Comparison of ENCODE assay signal across 20 cellular contexts in genomic region chr7:103934508-103934907, GRCh38. TPM values are rescaled to one million over a fixed set of nuclear protein-coding genes. Genes with fewer than 3 reads are reported as not detected.
DNase-seq lines count a peak whose midpoint lies in the region; ATAC-seq, FAIRE-seq and TF ChIP-seq lines count a peak whose summit lies in the region.
"Had no signal": no experiment of that assay in that cellular context is flagged by ENCODE, and none has a peak within 500 bp of the region (broad histone marks: within the 10 kb centered on the region; RNA-seq: fewer than 3 reads in every experiment).

No MANE protein-coding gene starts in this region.

- H3K9ac ChIP-seq in HepG2 (ENCODE audit: insufficient read depth, low read depth, low read length), result no peak overlapping the region
- no peak overlapping the region for H3K9ac ChIP-seq in GM12878 (ENCODE audit: control insufficient read depth, insufficient read depth, low read length)

- WGBS in HepG2 (ENCODE audit: low lambda C conversion rate), result 0% methylated on average over 1 of the region's 1 CpG
- 18% methylated on average over 1 of the region's 1 CpG for WGBS in right lobe of liver (ENCODE audit: insufficient coverage, low coverage, low lambda C conversion rate, missing lambda C conversion rate)
- 20% methylated on average over 1 of the region's 1 CpG for WGBS in GM12878 (ENCODE audit: insufficient coverage, insufficient replicate concordance, low lambda C conversion rate, missing lambda C conversion rate)

- H3K4me3 ChIP-seq in HepG2 (replicated peaks in 1 of 3; ENCODE audit: insufficient read depth in 1 of 3, low read depth in 2 of 3, low read length in 3 of 3), result no peak overlapping the region
- no peak overlapping the region for H3K4me3 ChIP-seq in right lobe of liver
- H3K4me3 ChIP-seq in GM12878, result no peak overlapping the region

- TF ChIP-seq POLR2A in HepG2 (IDR thresholded peaks at IDR 0.05; ENCODE audit: insufficient read depth in 1 of 2, low read depth in 2 of 2, low read length in 2 of 2) (no peak), right lobe of liver (IDR thresholded peaks at IDR 0.05) (no peak), GM12878 (IDR thresholded peaks at IDR 0.05; ENCODE audit: low read depth, low read length) (no peak)

- BruUV-seq in HepG2 (replicated peaks; lab: Mats Ljungman, UMichigan) (no TSS peak), GM12878 (replicated peaks; lab: Mats Ljungman, UMichigan) (no TSS peak)

- H3K4me1 ChIP-seq in HepG2 (ENCODE audit: insufficient read depth, low read length), result 0 out of 2 replicates have a peak, but pooled peaks cover 6% of the 10 kb centered on the region
- H3K4me1 ChIP-seq in right lobe of liver, result peaks cover 0 to 4% (median 0%) of the 10 kb centered on the region in 4 donors
- H3K4me1 ChIP-seq in GM12878 (ENCODE audit: control insufficient read depth, insufficient read depth, low read length), result no peaks in the 10 kb centered on the region

- intact Hi-C loops in HepG2 (cut with micrococcal nuclease; ENCODE audit: unreplicated experiment), result no loop called here
- intact Hi-C loops in right lobe of liver (cut with DNase I), result no loop called here
- intact Hi-C loops in GM12878 (cut with micrococcal nuclease; ENCODE audit: unreplicated experiment), result no loop called here

- peaks cover 5% of the 10 kb centered on the region for H3K79me2 ChIP-seq in HepG2 (ENCODE audit: insufficient read depth, low read length)
- no peaks in the 10 kb centered on the region for H3K79me2 ChIP-seq in GM12878 (ENCODE audit: control insufficient read depth, insufficient read depth, low read length)

- POLR2A ChIA-PET in HepG2 (lab: Yijun Ruan, JAX) (no interaction called here), GM12878 (lab: Charles Lee) (no interaction called here)

- no peak for FAIRE-seq in HepG2 (lab: Jason Lieb, UNC)
- no peak for FAIRE-seq in GM12878 (lab: Jason Lieb, UNC)
- FAIRE-seq: H54 had no signal

- in situ Hi-C loops in HepG2 (cut with HindIII; ENCODE audit: extremely low pct_ligation_motif_present, low pct_unique_long_range_greater_than_20kb), result no loop called here
- in situ Hi-C loops in GM12878 (cut with MboI), result no loop called here

- TF ChIP-seq RAD21 in HepG2 (CRISPR knock-in tag; IDR thresholded peaks at IDR 0.05), result no peak
- TF ChIP-seq RAD21 in GM12878 (IDR thresholded peaks at IDR 0.05; ENCODE audit: insufficient read depth, low read depth, low read length), result no peak

- ATAC-seq in HepG2 (no peak), right lobe of liver (no peak), GM12878 (no peak), GM21737 (IDR thresholded peaks at IDR 0.05; ENCODE audit: unreplicated experiment) (no peak), HG03469 (IDR thresholded peaks at IDR 0.05; ENCODE audit: unreplicated experiment) (no peak)
- ATAC-seq: T-helper 17 cell had no signal

- H3K27me3 ChIP-seq in HepG2 (ENCODE audit: control insufficient read depth in 1 of 2, insufficient read depth in 2 of 2, low read length in 2 of 2) (no peaks in the 10 kb centered on the region), right lobe of liver (no peaks in the 10 kb centered on the region), GM12878 (replicated peaks in 1 of 2; ENCODE audit: control insufficient read depth in 2 of 2, insufficient read depth in 2 of 2, low read length in 1 of 2) (no peaks in the 10 kb centered on the region; a peak in 1 of 4 replicates)

- H4K20me1 ChIP-seq in HepG2 (ENCODE audit: insufficient read depth, low read length) (0 out of 2 replicates have a peak, but pooled peaks cover 5% of the 10 kb centered on the region), GM12878 (ENCODE audit: control insufficient read depth, insufficient read depth) (no peaks in the 10 kb centered on the region)

- TF ChIP-seq CTCF in HepG2 (CRISPR knock-in tag; IDR thresholded peaks at IDR 0.05), result no peak
- TF ChIP-seq CTCF in right lobe of liver (IDR thresholded peaks at IDR 0.05), result no peak
- no peak for TF ChIP-seq CTCF in GM12878 (IDR thresholded peaks at IDR 0.05 in 2 of 3, conservative IDR thresholded peaks at IDR 0.05 in 1 of 3; ENCODE audit: control insufficient read depth in 2 of 3, extremely low read depth in 1 of 3, insufficient read depth in 1 of 3, low read depth in 3 of 3, low read length in 3 of 3)

- H3K27ac ChIP-seq in HepG2 (ENCODE audit: extremely low read length, insufficient read depth, low read length) (no peak overlapping the region), right lobe of liver (no peak overlapping the region), GM12878 (ENCODE audit: control insufficient read depth, insufficient read depth) (no peak overlapping the region)
- H3K27ac ChIP-seq: RWPE1 had no signal

- SMC1A ChIA-PET in GM12878 (lab: Charles Lee; ENCODE audit: uncharacterized antibody, unreplicated experiment), result no interaction called here

- TF ChIP-seq EP300 in HepG2 (IDR thresholded peaks at IDR 0.05; ENCODE audit: low read depth in 2 of 2, low read length in 2 of 2) (no peak), HepG2 (CRISPR knock-in tag; IDR thresholded peaks at IDR 0.05; ENCODE audit: borderline replicate concordance) (no peak), GM12878 (IDR thresholded peaks at IDR 0.05; ENCODE audit: borderline replicate concordance in 1 of 2, control insufficient read depth in 1 of 2, low read depth in 2 of 2, low read length in 2 of 2) (no peak)

- RAD21 ChIA-PET in GM12878 (lab: Charles Lee; ENCODE audit: unreplicated experiment), result interaction anchor here (0.6 kb wide), 1 partner anchor 261 kb away, joined by 3 read pairs; no protein-coding TSS in a partner anchor

- no peaks in the 10 kb centered on the region for H3K9me3 ChIP-seq in HepG2 (ENCODE audit: low read length)
- H3K9me3 ChIP-seq in right lobe of liver, result no peaks in the 10 kb centered on the region
- no peaks in the 10 kb centered on the region for H3K9me3 ChIP-seq in GM12878 (replicated peaks; ENCODE audit: control insufficient read depth, insufficient read depth, low read length)

- H3K36me3 ChIP-seq in HepG2 (replicated peaks in 1 of 2; ENCODE audit: control insufficient read depth in 1 of 2, insufficient read depth in 2 of 2, low read length in 2 of 2), result no peaks in the 10 kb centered on the region
- H3K36me3 ChIP-seq in right lobe of liver, result no peaks in the 10 kb centered on the region
- no peaks in the 10 kb centered on the region for H3K36me3 ChIP-seq in GM12878 (ENCODE audit: control insufficient read depth in 2 of 2, insufficient read depth in 2 of 2, low read length in 1 of 2)

- CTCF ChIA-PET in HepG2 (lab: Yijun Ruan, JAX; ENCODE audit: low intra/inter-chr PET ratio, low total read pairs), result no interaction called here
- CTCF ChIA-PET in GM12878 (lab: Yijun Ruan, JAX), result no interaction called here

- DNase-seq in DMS53 (lab: John Stamatoyannopoulos, UW) (peak; percentile 56), DMS53 treated with DMSO at 0.1 percent for 48 hours (lab: John Stamatoyannopoulos, UW; ENCODE audit: unreplicated experiment) (no peak), HepG2 (ENCODE audit: low spot score) (no peak), right lobe of liver (no peak), GM12878 (ENCODE audit: low read depth, low spot score) (no peak)
- DNase-seq in activated CD4-positive, CD25-positive, alpha-beta regulatory T cell treated with anti-CD3 and anti-CD28 coated beads, Interleukin-2, amount 50 U/mL, for 72 hours, result no peak
- DNase-seq: 8988T; CD4-positive, alpha-beta memory T cell; IMR-90; Kasumi-1; MM.1S; NCI-H1436; NCI-H2081 treated with DMSO at 0.1 percent for 48 hours; NCI-H510A; T-helper 17 cell had no signal

- H3K4me2 ChIP-seq in HepG2 (ENCODE audit: low read depth, low read length) (no peak overlapping the region), GM12878 (ENCODE audit: control insufficient read depth, insufficient read depth) (no peak overlapping the region)

- no peak overlapping the region for H2AFZ ChIP-seq in HepG2 (ENCODE audit: low read length)
- H2AFZ ChIP-seq in GM12878 (ENCODE audit: control insufficient read depth, low read depth, low read length), result no peak overlapping the region

RNA-seq across cellular contexts. Expression of gene RELN, which starts 55.0 kb away (rescaled TPM):
- total RNA-seq in HepG2 (2016; rRNA removed; fragmentation: Illumina TruSeq; extraction: Trizol) (215 and 332 TPM in 2 replicates), right lobe of liver (10 to 100 TPM; 11.9 to 35.7 (median 18.9) TPM), GM12878 (2014; rRNA removed) (0.11 TPM in 1 of 2 replicates, not detected in the other), GM12878 (2014; rRNA removed; fragmentation: Illumina TruSeq; extraction: Trizol) (not detected in 2 replicates), GM12878 (2021) (0.11 and 0.21 TPM in 2 replicates)
- total RNA-seq in HepG2 (2016; cell fraction: cytosol; rRNA removed; fragmentation: Illumina TruSeq; extraction: Trizol; ENCODE audit: low read depth), result 23.9 and 26.0 TPM in 2 replicates
- total RNA-seq in HepG2 (2016; cell fraction: insoluble cytoplasmic fraction; rRNA removed; fragmentation: Illumina TruSeq; extraction: Trizol), result 200 and 312 TPM in 2 replicates
- 56.5 and 64.5 TPM in 2 replicates for total RNA-seq in HepG2 (2016; cell fraction: membrane; rRNA removed; fragmentation: Illumina TruSeq; extraction: Trizol)
- 458 and 519 TPM in 2 replicates for total RNA-seq in HepG2 (2016; cell fraction: nucleus; rRNA removed; fragmentation: Illumina TruSeq; extraction: Trizol)
- polyA plus RNA-seq in HepG2 (2011; rRNA removed) (286 and 315 TPM in 2 replicates), GM12878 (2011; rRNA removed) (not detected in 2 replicates), GM12878 (2014; fragmentation: Illumina TruSeq; extraction: Trizol) (not detected in 2 replicates), GM12878 (2014; fragmentation: Nextera tagmentation; extraction: Ambion mirVana) (not detected), GM12878 (2014; rRNA removed) (not detected in 2 replicates), GM12878 (2016; fragmentation: Nextera tagmentation; extraction: Ambion mirVana) (not detected)
- 177 and 216 TPM in 2 replicates for polyA plus RNA-seq in HepG2 (2011; cell fraction: cytosol; rRNA removed)
- 111 and 118 TPM in 2 replicates for polyA plus RNA-seq in HepG2 (2011; cell fraction: nucleus; rRNA removed)
- 105 and 145 TPM in 2 replicates for polyA plus RNA-seq in HepG2 (2012)
- 15.1 and 19.0 TPM in 2 replicates for polyA plus RNA-seq in HepG2 (2016; cell fraction: cytosol; fragmentation: Illumina TruSeq; extraction: Trizol; ENCODE audit: low read depth)
- polyA plus RNA-seq in HepG2 (2016; cell fraction: insoluble cytoplasmic fraction; fragmentation: Illumina TruSeq; extraction: Trizol; ENCODE audit: low read depth), result 197 and 206 TPM in 2 replicates
- polyA plus RNA-seq in HepG2 (2016; cell fraction: membrane; fragmentation: Illumina TruSeq; extraction: Trizol; ENCODE audit: low read depth), result 34.3 and 38.7 TPM in 2 replicates
- 482 and 501 TPM in 2 replicates for polyA plus RNA-seq in HepG2 (2016; cell fraction: nucleus; fragmentation: Illumina TruSeq; extraction: Trizol; ENCODE audit: insufficient read depth, low read depth)
- polyA minus RNA-seq in HepG2 (2011; rRNA and poly(A)+ RNA removed; ENCODE audit: low replicate concordance), result 0.56 and 1,033 TPM in 2 replicates
- 328 and 381 TPM in 2 replicates for polyA minus RNA-seq in HepG2 (2011; cell fraction: cytosol; rRNA and poly(A)+ RNA removed)
- polyA minus RNA-seq in HepG2 (2011; cell fraction: nucleus; rRNA and poly(A)+ RNA removed), result 302 and 328 TPM in 2 replicates
- total RNA-seq in GM12878 (2013; cell fraction: nucleolus; rRNA removed), result not detected in 2 replicates
- polyA plus RNA-seq in GM12878 (2011; ENCODE audit: low read depth), result not detected
- polyA plus RNA-seq in GM12878 (2011; cell fraction: cytosol; rRNA removed), result under 0.01 TPM in 1 of 2 replicates, not detected in the other
- polyA plus RNA-seq in GM12878 (2011; cell fraction: nucleus; rRNA removed), result 0.01 and 0.06 TPM in 2 replicates
- polyA plus RNA-seq in GM12878 (2012), result not detected in 2 replicates
- polyA minus RNA-seq in GM12878 (2011; rRNA and poly(A)+ RNA removed), result 0.05 TPM in 1 of 2 replicates, not detected in the other
- polyA minus RNA-seq in GM12878 (2011; cell fraction: cytosol; rRNA and poly(A)+ RNA removed), result not detected in 2 replicates
- under 0.01 TPM in 1 of 2 replicates, not detected in the other for polyA minus RNA-seq in GM12878 (2011; cell fraction: nucleus; rRNA and poly(A)+ RNA removed)
- total RNA-seq: CD4-positive, alpha-beta memory T cell; HT-29; T-helper 17 cell had no signal
- polyA plus RNA-seq: CD4-positive, alpha-beta memory T cell had no signal

Comparison
In these comparisons a context has a peak if more than half of its experiments do, and no peak if none do; other contexts are left out.
1. RNA of gene RELN, which starts 55.0 kb away (total RNA-seq): 23.9 to 519 TPM in HepG2 and 11.9 to 35.7 TPM in right lobe of liver; 0.11 to 0.21 TPM in GM12878; every median in the first group is over 10 times any median in the second.